Comparison of ENCODE assay signal across 13 cellular contexts in genomic region chr2:26335231-26335630, GRCh38. TPM values are rescaled to one million over a fixed set of nuclear protein-coding genes. Genes with fewer than 3 reads are reported as not detected.
DNase-seq lines count a peak whose midpoint lies in the region; ATAC-seq and TF ChIP-seq lines count a peak whose summit lies in the region.
"Had no signal": no experiment of that assay in that cellular context is flagged by ENCODE, and none has a peak within 500 bp of the region (broad histone marks: within the 10 kb centered on the region; RNA-seq: fewer than 3 reads in every experiment).

No MANE protein-coding gene starts in this region.

- H2BK20ac ChIP-seq in IMR-90 (ENCODE audit: low read depth, low read length), result no peak overlapping the region

- H3K4me3 Mint-ChIP-seq in CD4-positive, alpha-beta T cell, result no peak overlapping the region
- H3K4me3 Mint-ChIP-seq: H9 had no signal

- H3K27ac ChIP-seq in IMR-90 (ENCODE audit: insufficient read depth, low read length) (no peak overlapping the region), fibroblast of lung (ENCODE audit: insufficient read depth, low read length) (no peak overlapping the region)
- H3K27ac ChIP-seq in CD4-positive, alpha-beta T cell (ENCODE audit: low read depth, low read length), result no peak overlapping the region

- no peak overlapping the region for H3K4me3 ChIP-seq in IMR-90 (ENCODE audit: insufficient read depth, low read depth, low read length)
- H3K4me3 ChIP-seq in fibroblast of lung (replicated peaks in 1 of 4; ENCODE audit: control extremely low read depth in 1 of 4, insufficient read depth in 1 of 4, low read depth in 3 of 4, low read length in 4 of 4), result no peak overlapping the region

- TF ChIP-seq POLR2A in IMR-90 (IDR thresholded peaks at IDR 0.05; ENCODE audit: low read depth, low read length), result no peak

- no peak overlapping the region for H2BK15ac ChIP-seq in IMR-90 (ENCODE audit: low read depth, low read length)

- H3K23ac ChIP-seq in IMR-90 (ENCODE audit: low read depth, low read length), result no peak overlapping the region

- H2AK5ac ChIP-seq in IMR-90 (ENCODE audit: low read depth, low read length), result no peak overlapping the region

- H3K4me1 ChIP-seq in IMR-90 (ENCODE audit: control insufficient read depth, insufficient read depth, low read length), result no peaks in the 10 kb centered on the region
- H3K4me1 ChIP-seq in fibroblast of lung (ENCODE audit: control insufficient read depth, extremely low read depth, insufficient read depth, low read length), result no peaks in the 10 kb centered on the region
- H3K4me1 ChIP-seq: BE2C had no signal

- H3K36me3 Mint-ChIP-seq in CD4-positive, alpha-beta T cell (ENCODE audit: low read depth), result no peaks in the 10 kb centered on the region

- POLR2A ChIA-PET in IMR-90 (lab: Charles Lee; ENCODE audit: unreplicated experiment), result no interaction called here
- POLR2A ChIA-PET in CD4-positive, alpha-beta T cell (lab: Charles Lee), result interaction anchor here (2.9 kb wide), 1 partner anchor 10 kb away, joined by 9 read pairs; the partner anchor contains the start of gene SELENOI

- no peak overlapping the region for H3K14ac ChIP-seq in IMR-90 (replicated peaks; ENCODE audit: low read depth, low read length)

- no peak overlapping the region for H3K27ac Mint-ChIP-seq in CD4-positive, alpha-beta T cell
- H3K27ac Mint-ChIP-seq: CD4-positive, CD25-positive, alpha-beta regulatory T cell had no signal

- no peaks in the 10 kb centered on the region for H3K9me1 ChIP-seq in IMR-90 (ENCODE audit: insufficient read depth, low read length)

- H4K8ac ChIP-seq in IMR-90 (ENCODE audit: low read depth in 2 of 2, low read length in 2 of 2), result no peak overlapping the region

- ATAC-seq in IMR-90 (ENCODE audit: low read depth) (no peak), GM18517 (IDR thresholded peaks at IDR 0.05; ENCODE audit: unreplicated experiment) (no peak)
- ATAC-seq in CD4-positive, alpha-beta T cell (ENCODE audit: poor library complexity), result no peak
- ATAC-seq: HepG2 had no signal

- H3K4me1 Mint-ChIP-seq in CD4-positive, alpha-beta T cell (ENCODE audit: low read depth), result peaks cover 5% of the 10 kb centered on the region

- H3K36me3 ChIP-seq in IMR-90 (ENCODE audit: control insufficient read depth, insufficient read depth, low read length), result no peaks in the 10 kb centered on the region
- no peaks in the 10 kb centered on the region for H3K36me3 ChIP-seq in fibroblast of lung (ENCODE audit: control insufficient read depth, insufficient read depth, low read length)
- H3K36me3 ChIP-seq: BE2C had no signal

- in situ Hi-C loops in IMR-90 (cut with MboI; ENCODE audit: low sequenced_read_pairs), result loop anchor here (25.0 kb wide), 1 partner anchor 373 kb away; no protein-coding TSS in a partner anchor

- H3K56ac ChIP-seq in IMR-90 (ENCODE audit: extremely low read depth, insufficient read depth, low read length), result no peak overlapping the region

- H4K91ac ChIP-seq in IMR-90 (ENCODE audit: insufficient read depth, low read depth, low read length), result no peak overlapping the region

- H2BK120ac ChIP-seq in IMR-90 (ENCODE audit: low read depth, low read length), result no peak overlapping the region

- H2AFZ ChIP-seq in IMR-90 (replicated peaks; ENCODE audit: low read length, poor library complexity) (no peak overlapping the region), fibroblast of lung (ENCODE audit: low read length) (no peak overlapping the region)

- WGBS in IMR-90 (ENCODE audit: extremely low coverage in 2 of 2, insufficient read length in 1 of 2), 2 experiments, result 32% methylated on average over 2 of the region's 3 CpGs; no CpG with 5 or more reads in 1 of the 2 experiments

- H3K9ac ChIP-seq in IMR-90 (ENCODE audit: low read depth, low read length), result no peak overlapping the region
- no peak overlapping the region for H3K9ac ChIP-seq in fibroblast of lung (ENCODE audit: insufficient read depth, low read length)

- H3K4me2 ChIP-seq in IMR-90 (ENCODE audit: low read depth, low read length) (peak overlapping the region; percentile 4; the same call in 1 of the 2 replicates), fibroblast of lung (ENCODE audit: extremely low read depth, insufficient read depth, low read length) (peak overlapping the region; percentile 44)

- no peak overlapping the region for H3K18ac ChIP-seq in IMR-90 (ENCODE audit: low read depth, low read length)

- H2BK5ac ChIP-seq in IMR-90 (ENCODE audit: low read depth, low read length, poor library complexity, severe bottlenecking), result no peak overlapping the region

- no peaks in the 10 kb centered on the region for H3K27me3 Mint-ChIP-seq in CD4-positive, alpha-beta T cell

- no peaks in the 10 kb centered on the region for H3K79me1 ChIP-seq in IMR-90 (ENCODE audit: low read depth in 1 of 2, low read length in 2 of 2)

- H4K20me1 ChIP-seq in IMR-90 (ENCODE audit: insufficient read depth, low read length), result no peaks in the 10 kb centered on the region
- H4K20me1 ChIP-seq in fibroblast of lung (ENCODE audit: control insufficient read depth, extremely low read depth, insufficient read depth, low read length), result no peaks in the 10 kb centered on the region

- H3K27me3 ChIP-seq in IMR-90 (ENCODE audit: control insufficient read depth, insufficient read depth, low read length) (peaks cover 11% of the 10 kb centered on the region), fibroblast of lung (ENCODE audit: control insufficient read depth, insufficient read depth, low read length) (no peaks in the 10 kb centered on the region)
- no peaks in the 10 kb centered on the region for H3K27me3 ChIP-seq in CD4-positive, alpha-beta T cell (ENCODE audit: control insufficient read depth, insufficient read depth, low read length)
- H3K27me3 ChIP-seq: BE2C had no signal

- CTCF ChIA-PET in IMR-90 (lab: Yijun Ruan, JAX), result interaction anchor here (0.5 kb wide), 1 partner anchor 496 kb away, joined by 3 read pairs; no protein-coding TSS in a partner anchor
- CTCF ChIA-PET in CD4-positive, alpha-beta T cell (lab: Charles Lee), result no interaction called here

- H3K9me3 Mint-ChIP-seq in CD4-positive, alpha-beta T cell, result no peaks in the 10 kb centered on the region
- H3K9me3 Mint-ChIP-seq: CD4-positive, CD25-positive, alpha-beta regulatory T cell; H9 had no signal

- DNase-seq in IMR-90 (no peak), fibroblast of lung (ENCODE audit: low read depth in 2 of 2) (peak in 1 of 2 donors; percentile 70), myocyte (ENCODE audit: low read depth) (peak; percentile 56), GM19240 (ENCODE audit: insufficient read length, low spot score) (no peak)
- no peak for DNase-seq in CD4-positive, alpha-beta T cell
- DNase-seq: ACHN; BE2C; C1 segment of cervical spinal cord; Caco-2; CD4-positive, CD25-positive, alpha-beta regulatory T cell; H9 had no signal

- intact Hi-C loops in IMR-90 (cut with micrococcal nuclease), result no loop called here
- intact Hi-C loops in CD4-positive, alpha-beta T cell (cut with DNase I, micrococcal nuclease), result no loop called here

- no peak for TF ChIP-seq CTCF in IMR-90 (conservative IDR thresholded peaks at IDR 0.05; ENCODE audit: low read depth, low read length)
- no peak for TF ChIP-seq CTCF in fibroblast of lung (conservative IDR thresholded peaks at IDR 0.05 in 1 of 2, IDR thresholded peaks at IDR 0.05 in 1 of 2; ENCODE audit: low read depth in 1 of 2, low read length in 2 of 2)
- TF ChIP-seq CTCF in CD4-positive, alpha-beta T cell (IDR thresholded peaks at IDR 0.05), result no peak

- H2AK9ac ChIP-seq in IMR-90 (replicated peaks; ENCODE audit: low read depth, low read length, poor library complexity), result no peak overlapping the region

- H4K5ac ChIP-seq in IMR-90 (ENCODE audit: low read depth, low read length), result no peak overlapping the region

- no peaks in the 10 kb centered on the region for H3K79me2 ChIP-seq in fibroblast of lung (ENCODE audit: control insufficient read depth, insufficient read depth, low read length)

- no peak for TF ChIP-seq RAD21 in IMR-90 (IDR thresholded peaks at IDR 0.05; ENCODE audit: low read length)

- no peak overlapping the region for H3K4ac ChIP-seq in IMR-90 (ENCODE audit: low read depth, low read length)

- BruUV-seq in IMR-90 (replicated peaks; lab: Mats Ljungman, UMichigan), result no TSS peak

- no peaks in the 10 kb centered on the region for H3K9me3 ChIP-seq in IMR-90 (ENCODE audit: control insufficient read depth, insufficient read depth, low read length)
- H3K9me3 ChIP-seq in fibroblast of lung (ENCODE audit: control insufficient read depth, insufficient read depth, low read depth, low read length), result no peaks in the 10 kb centered on the region
- H3K9me3 ChIP-seq in CD4-positive, alpha-beta T cell (ENCODE audit: control insufficient read depth, low read length), result no peaks in the 10 kb centered on the region
- H3K9me3 ChIP-seq: BE2C, Caco-2 had no signal

- dilution Hi-C loops in IMR-90 (cut with HindIII; ENCODE audit: low sequenced_read_pairs, unreplicated experiment), result no loop called here

RNA-seq across cellular contexts. Expression of gene SELENOI, which starts 10.7 kb away (rescaled TPM):
- total RNA-seq in IMR-90 (2012; rRNA removed) (25.0 and 25.1 TPM in 2 replicates), fibroblast of lung (13.1 and 18.8 TPM in 2 replicates), myocyte (37.8 and 53.1 TPM in 2 replicates)
- polyA plus RNA-seq in IMR-90 (2012; rRNA removed) (3.6 and 5.1 TPM in 2 replicates), fibroblast of lung (10.1 and 11.9 TPM in 2 replicates)
- polyA plus RNA-seq in IMR-90 (2012; cell fraction: cytosol; rRNA removed), result 4.9 and 5.6 TPM in 2 replicates
- polyA plus RNA-seq in IMR-90 (2012; cell fraction: nucleus; rRNA removed; ENCODE audit: low replicate concordance), result 3.5 and 6.7 TPM in 2 replicates
- polyA plus RNA-seq in fibroblast of lung (2012), result 7.4 and 8.7 TPM in 2 replicates
- 18.8 and 19.8 TPM in 2 replicates for polyA minus RNA-seq in fibroblast of lung (ENCODE audit: low replicate concordance)
- 8.2 TPM for polyA plus RNA-seq in myocyte (2012)
- total RNA-seq in CD4-positive, alpha-beta T cell, result 10 to 100 TPM; 27.7 to 31.5 TPM

RNA-seq across cellular contexts. Expression of gene ADGRF3, which starts 11.4 kb away (rescaled TPM):
- total RNA-seq in IMR-90 (2012; rRNA removed) (not detected in 2 replicates), fibroblast of lung (under 0.01 TPM in 1 of 2 replicates, not detected in the other), myocyte (1.1 TPM in 1 of 2 replicates, not detected in the other)
- polyA plus RNA-seq in IMR-90 (2012; rRNA removed) (0.07 and 0.15 TPM in 2 replicates), fibroblast of lung (0.06 and 0.24 TPM in 2 replicates)
- polyA plus RNA-seq in IMR-90 (2012; cell fraction: cytosol; rRNA removed), result 0.11 TPM in 1 of 2 replicates, not detected in the other
- 0.32 and 1.0 TPM in 2 replicates for polyA plus RNA-seq in IMR-90 (2012; cell fraction: nucleus; rRNA removed; ENCODE audit: low replicate concordance)
- 0.05 and 0.07 TPM in 2 replicates for polyA plus RNA-seq in fibroblast of lung (2012)
- not detected in 2 replicates for polyA minus RNA-seq in fibroblast of lung (ENCODE audit: low replicate concordance)
- polyA plus RNA-seq in myocyte (2012), result 0.43 TPM
- 1 to 10 TPM in 1 of 2 experiments, under 1 TPM in 1; 0.96 to 1.3 TPM for total RNA-seq in CD4-positive, alpha-beta T cell
